ENCODE assay signal across 16 cellular contexts in genomic region chr6:2630891-2631458, GRCh38.
DNase-seq lines count a peak whose midpoint lies in the region; ATAC-seq and TF ChIP-seq lines count a peak whose summit lies in the region.
"Had no signal": no experiment of that assay in that cellular context is flagged by ENCODE, and none has a peak within 500 bp of the region (broad histone marks: within the 10 kb centered on the region; RNA-seq: fewer than 3 reads in every experiment).

No MANE protein-coding gene starts in this region.

- no peak for ATAC-seq in naive thymus-derived CD4-positive, alpha-beta T cell
- ATAC-seq in gastrocnemius medialis (no peak), GM18517 (IDR thresholded peaks at IDR 0.05; ENCODE audit: unreplicated experiment) (no peak)

- POLR2A ChIA-PET in naive thymus-derived CD4-positive, alpha-beta T cell (lab: Charles Lee), result no interaction called here

- H3K4me3 Mint-ChIP-seq in nephron, result peak overlapping the region in 1 of 3 experiments; percentile 4
- H3K4me3 Mint-ChIP-seq in naive thymus-derived CD4-positive, alpha-beta T cell, result no peak overlapping the region
- H3K4me3 Mint-ChIP-seq: B cell had no signal

- in situ Hi-C loops in gastrocnemius medialis (cut with MboI; ENCODE audit: low sequenced_read_pairs in 4 of 4), result loop anchor here in 3 of 4 donors (10.0 to 25.0 kb wide), 3 partner anchors 419 to 1046 kb away; no protein-coding TSS in a partner anchor

- H3K9me3 ChIP-seq in naive thymus-derived CD4-positive, alpha-beta T cell (ENCODE audit: control insufficient read depth in 2 of 3, low read length in 3 of 3), result no peaks in the 10 kb centered on the region
- no peaks in the 10 kb centered on the region for H3K9me3 ChIP-seq in gastrocnemius medialis
- H3K9me3 ChIP-seq: upper lobe of left lung had no signal

- H3K27me3 ChIP-seq in naive thymus-derived CD4-positive, alpha-beta T cell (ENCODE audit: control insufficient read depth in 2 of 2, insufficient read depth in 2 of 2, low read length in 2 of 2), result no peaks in the 10 kb centered on the region
- no peaks in the 10 kb centered on the region for H3K27me3 ChIP-seq in gastrocnemius medialis
- H3K27me3 ChIP-seq: upper lobe of left lung had no signal

- H3K4me3 ChIP-seq in coronary artery (no peak overlapping the region), gastrocnemius medialis (no peak overlapping the region)
- no peak overlapping the region for H3K4me3 ChIP-seq in naive thymus-derived CD4-positive, alpha-beta T cell (ENCODE audit: low read length)
- H3K4me3 ChIP-seq: skin epidermis, upper lobe of left lung had no signal

- DNase-seq in Daoy (ENCODE audit: low read depth), result peak; percentile 88
- no peak for DNase-seq in coronary artery (ENCODE audit: low spot score)
- no peak for DNase-seq in naive thymus-derived CD4-positive, alpha-beta T cell
- DNase-seq in gastrocnemius medialis, result no peak
- no peak for DNase-seq in NCI-H2196 treated with DMSO at 0.1 percent for 48 hours (lab: John Stamatoyannopoulos, UW; ENCODE audit: unreplicated experiment)
- DNase-seq: activated CD4-positive, alpha-beta T cell treated with anti-CD3 and anti-CD28 coated beads for 4 hours; activated effector memory CD4-positive, alpha-beta T cell treated with anti-CD3 and anti-CD28 coated beads, Interleukin-2, amount 50 U/mL, for 16 hours; GDM1; NCI-H1417 treated with DMSO at 0.1 percent for 48 hours; NCI-H774; upper lobe of left lung had no signal

- no peaks in the 10 kb centered on the region for H3K36me3 Mint-ChIP-seq in nephron (ENCODE audit: low read depth)
- H3K36me3 Mint-ChIP-seq in naive thymus-derived CD4-positive, alpha-beta T cell, result no peaks in the 10 kb centered on the region

- no peaks in the 10 kb centered on the region for H3K36me3 ChIP-seq in naive thymus-derived CD4-positive, alpha-beta T cell (ENCODE audit: control insufficient read depth in 2 of 3, insufficient read depth in 3 of 3, low read length in 3 of 3)
- no peaks in the 10 kb centered on the region for H3K36me3 ChIP-seq in gastrocnemius medialis
- H3K36me3 ChIP-seq: upper lobe of left lung had no signal

- H3K4me1 Mint-ChIP-seq in nephron, result peaks cover 41% of the 10 kb centered on the region
- peaks cover 0 to 7% (median 0%) of the 10 kb centered on the region in 7 donors for H3K4me1 Mint-ChIP-seq in naive thymus-derived CD4-positive, alpha-beta T cell

- no peaks in the 10 kb centered on the region for H3K4me1 ChIP-seq in naive thymus-derived CD4-positive, alpha-beta T cell (ENCODE audit: control insufficient read depth in 2 of 2, insufficient read depth in 2 of 2, low read length in 2 of 2)
- H3K4me1 ChIP-seq in gastrocnemius medialis, result peaks cover 20 to 21% of the 10 kb centered on the region in 2 donors

- H3K27ac ChIP-seq in coronary artery, result peak overlapping the region; percentile 76 to 96
- no peak overlapping the region for H3K27ac ChIP-seq in naive thymus-derived CD4-positive, alpha-beta T cell (ENCODE audit: low read depth, low read length)
- H3K27ac ChIP-seq in gastrocnemius medialis, result no peak overlapping the region
- H3K27ac ChIP-seq: upper lobe of left lung had no signal

- H3K27me3 Mint-ChIP-seq in nephron (ENCODE audit: low read depth), result no peaks in the 10 kb centered on the region
- H3K27me3 Mint-ChIP-seq in naive thymus-derived CD4-positive, alpha-beta T cell, result peaks cover 0 to 47% (median 3%) of the 10 kb centered on the region in 5 donors

- TF ChIP-seq CTCF in coronary artery (IDR thresholded peaks at IDR 0.05), result no peak
- TF ChIP-seq CTCF in nephron (IDR thresholded peaks at IDR 0.05; ENCODE audit: unreplicated experiment in 3 of 3), result no peak
- no peak for TF ChIP-seq CTCF in gastrocnemius medialis (IDR thresholded peaks at IDR 0.05 in 4 of 5, conservative IDR thresholded peaks at IDR 0.05 in 1 of 5)

- no peaks in the 10 kb centered on the region for H3K9me3 Mint-ChIP-seq in nephron
- no peaks in the 10 kb centered on the region for H3K9me3 Mint-ChIP-seq in naive thymus-derived CD4-positive, alpha-beta T cell

- TF ChIP-seq POLR2A in gastrocnemius medialis (IDR thresholded peaks at IDR 0.05), result no peak

- CTCF ChIA-PET in naive thymus-derived CD4-positive, alpha-beta T cell (lab: Charles Lee), result interaction anchor here (1.1 to 8.2 kb wide), 2 partner anchors 1031 to 1035 kb away, joined by 3 to 58 read pairs; no protein-coding TSS in a partner anchor

- intact Hi-C loops in naive thymus-derived CD4-positive, alpha-beta T cell (cut with micrococcal nuclease), result loop anchor here (5.0 to 10.0 kb wide), 6 partner anchors 89 to 1834 kb away; no protein-coding TSS in a partner anchor
- intact Hi-C loops in gastrocnemius medialis (cut with DNase I; ENCODE audit: low total_unique reads), result loop anchor here (5.0 to 10.0 kb wide), 3 partner anchors 111 to 434 kb away; no protein-coding TSS in a partner anchor

- H3K27ac Mint-ChIP-seq in nephron, result peak overlapping the region in 2 of 3 experiments; percentile 8 to 35
- no peak overlapping the region for H3K27ac Mint-ChIP-seq in naive thymus-derived CD4-positive, alpha-beta T cell
- H3K27ac Mint-ChIP-seq: B cell had no signal

TF ChIP-seq in PFSK-1, 5 proteins besides CTCF, POLR2A, EP300 and RAD21:
- TF ChIP-seq SIN3A (IDR thresholded peaks at IDR 0.05; ENCODE audit: borderline replicate concordance, insufficient read depth, low read length), result peak; percentile 79; the same call in 1 of the 2 replicates
- no peak for TF ChIP-seq TAF1 (IDR thresholded peaks at IDR 0.05; ENCODE audit: borderline replicate concordance, insufficient read depth, low read length)
- TF ChIP-seq POLR2AphosphoS5 (IDR thresholded peaks at IDR 0.05; ENCODE audit: low read depth, low read length), result no peak
- peak; percentile 70 for TF ChIP-seq FOXP2 (optimal IDR thresholded peaks at IDR 0.05; ENCODE audit: borderline replicate concordance, extremely low read depth, extremely low read length, insufficient read depth)

Comparison
In these comparisons a context has a peak if more than half of its experiments do, and no peak if none do; other contexts are left out.
1. H3K27ac ChIP-seq: peak in coronary artery (2 of 2); none in naive thymus-derived CD4-positive, alpha-beta T cell (single experiment) and gastrocnemius medialis (0 of 4).
2. H3K27ac Mint-ChIP-seq: peak in nephron (2 of 3); none in naive thymus-derived CD4-positive, alpha-beta T cell (0 of 9).